Comparison of ENCODE assay signal across 13 cellular contexts in the genomic region with DNA sequence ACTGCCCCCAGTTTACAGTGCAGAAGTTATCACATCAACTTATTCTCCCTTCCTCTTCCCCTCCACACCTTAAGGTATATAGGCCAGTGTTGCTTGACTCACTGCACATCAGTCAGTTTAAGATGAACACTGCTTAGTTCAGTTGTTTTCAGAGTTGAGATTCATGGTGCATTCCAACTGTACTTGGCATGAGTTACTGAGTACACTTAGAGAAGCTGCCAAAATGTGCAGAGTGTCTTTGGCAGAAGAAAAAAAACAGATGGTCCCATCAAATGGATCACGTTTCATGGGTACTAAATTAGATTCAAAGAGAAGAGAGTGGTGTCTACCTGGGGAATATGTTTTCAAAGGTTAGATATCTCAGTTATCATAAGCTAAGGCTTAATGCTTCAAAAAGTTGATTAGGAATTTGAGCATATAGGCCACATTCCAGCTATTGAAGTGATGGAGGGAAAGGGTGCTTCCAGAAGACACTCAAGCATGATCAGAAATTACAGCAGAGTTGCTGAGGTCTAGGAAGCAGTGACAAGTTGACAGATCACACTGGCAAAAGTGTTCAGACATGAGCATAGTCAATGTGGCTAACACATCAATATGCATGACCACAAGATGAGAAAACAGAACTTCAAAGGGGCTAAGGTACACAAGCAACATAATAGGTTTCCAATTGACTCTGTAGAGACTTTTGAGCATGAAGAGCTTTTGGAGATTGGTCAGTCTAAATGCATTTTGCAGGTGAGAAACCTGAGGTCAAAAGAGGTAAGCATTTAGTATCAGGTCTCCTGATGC.
"Had no signal": no experiment of that assay in that cellular context is flagged by ENCODE, and none has a peak within 500 bp of the region (broad histone marks: within the 10 kb centered on the region; RNA-seq: fewer than 3 reads in every experiment).

No MANE protein-coding gene starts in this region.

- H3K4me3 ChIP-seq: mucosa of descending colon, pancreas, tibial artery, uterus had no signal

- H3K27me3 ChIP-seq: tibial artery, uterus had no signal

- H3K36me3 ChIP-seq: pancreas, tibial artery had no signal

- H3K4me1 ChIP-seq: pancreas, tibial artery, uterus had no signal

- DNase-seq: activated CD4-positive, alpha-beta T cell treated with anti-CD3 and anti-CD28 coated beads, Interleukin-2, amount 50 U/mL, for 48 hours; activated naive CD4-positive, alpha-beta T cell treated with anti-CD3 and anti-CD28 coated beads, Interleukin-2, amount 10 ng/mL, durations not matched to agents 7 days and 5 days; central memory CD4-positive, alpha-beta T cell; effector memory CD4-positive, alpha-beta T cell; foreskin melanocyte; mucosa of descending colon; naive thymus-derived CD8-positive, alpha-beta T cell; pancreas; stimulated activated naive B cell treated with anti-CD40 and anti-IgM and Interleukin-4, amounts not matched to agents 10 μg/mL and 1 μg/mL and 100 μg/mL, for 72 hours; tibial artery; uterus had no signal

- ATAC-seq: left lobe of liver; mucosa of descending colon; naive thymus-derived CD8-positive, alpha-beta T cell; pancreas; stimulated activated naive B cell treated with anti-CD40 and anti-IgM and Interleukin-4, amounts not matched to agents 10 μg/mL and 1 μg/mL and 100 μg/mL, for 72 hours had no signal

- H3K9me3 ChIP-seq: pancreas, tibial artery, uterus had no signal

- H3K27ac ChIP-seq: pancreas, tibial artery, uterus, VCaP had no signal
